In the genomic region with DNA sequence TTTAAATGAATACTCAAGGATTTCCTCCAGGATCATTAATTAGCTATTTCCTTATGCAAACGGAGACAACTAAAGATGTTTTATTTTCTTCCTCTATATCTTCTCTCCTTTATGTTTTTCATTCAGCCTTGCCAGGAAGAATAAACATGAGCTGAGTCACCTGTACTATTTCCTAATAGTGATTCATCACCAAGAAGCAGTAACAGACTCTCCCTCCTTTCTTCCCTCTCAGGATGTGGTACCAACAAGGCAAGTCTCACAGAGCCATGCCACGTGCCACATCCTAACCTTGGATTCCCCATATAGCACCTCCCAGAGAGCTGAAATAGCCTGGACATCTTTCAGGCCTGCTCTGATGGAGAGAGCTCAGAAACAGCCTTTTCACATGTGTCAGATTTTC, we compare ENCODE assay signal across 20 cellular contexts.
A peak's percentile ranks its signal among the peaks of the same experiment; 100 is the strongest.
DNase-seq lines count a peak whose midpoint lies in the region; ATAC-seq, FAIRE-seq and TF ChIP-seq lines count a peak whose summit lies in the region.
"Had no signal": no experiment of that assay in that cellular context is flagged by ENCODE, and none has a peak within 500 bp of the region (broad histone marks: within the 10 kb centered on the region; RNA-seq: fewer than 3 reads in every experiment).

No MANE protein-coding gene starts in this region.

- POLR2A ChIA-PET in Panc1 (lab: Charles Lee) = no interaction called here
- POLR2A ChIA-PET in endothelial cell of umbilical vein (lab: Charles Lee) = no interaction called here

- H3K27me3 ChIP-seq in DND-41 (ENCODE audit: insufficient read depth, low read length, poor library complexity) (no peaks in the 10 kb centered on the region), Panc1 (ENCODE audit: control insufficient read depth, insufficient read depth, low read length) (no peaks in the 10 kb centered on the region), endothelial cell of umbilical vein (ENCODE audit: control insufficient read depth in 2 of 2, insufficient read depth in 2 of 2, low read length in 2 of 2) (no peaks in the 10 kb centered on the region), aorta (ENCODE audit: control insufficient read depth in 1 of 2, insufficient read depth in 2 of 2, low read length in 1 of 2) (no peaks in the 10 kb centered on the region)
- H3K27me3 ChIP-seq: dorsolateral prefrontal cortex, pancreas had no signal

- dilution Hi-C loops in endothelial cell of umbilical vein (cut with MboI; ENCODE audit: extremely low pct_ligation_motif_present, low sequenced_read_pairs) = no loop called here

- no peaks in the 10 kb centered on the region for H3K9me3 ChIP-seq in DND-41 (ENCODE audit: insufficient read depth, low read length, severe bottlenecking)
- H3K9me3 ChIP-seq in Panc1 (ENCODE audit: control insufficient read depth, insufficient read depth, low read depth, low read length) = no peaks in the 10 kb centered on the region
- no peaks in the 10 kb centered on the region for H3K9me3 ChIP-seq in endothelial cell of umbilical vein (replicated peaks; ENCODE audit: control insufficient read depth, insufficient read depth, low read length)
- H3K9me3 ChIP-seq in aorta (ENCODE audit: control insufficient read depth, low read length) = no peaks in the 10 kb centered on the region
- H3K9me3 ChIP-seq: pancreas had no signal

- TF ChIP-seq CTCF in DND-41 (IDR thresholded peaks at IDR 0.05; ENCODE audit: borderline replicate concordance, extremely low read depth, low read length, poor library complexity, severe bottlenecking) (no peak), Panc1 (IDR thresholded peaks at IDR 0.05) (no peak), endothelial cell of umbilical vein (IDR thresholded peaks at IDR 0.05; ENCODE audit: extremely low read depth in 1 of 2, insufficient read depth in 1 of 2, low read depth in 1 of 2, low read length in 2 of 2) (no peak)

- intact Hi-C loops in Panc1 (cut with micrococcal nuclease; ENCODE audit: unreplicated experiment) (no loop called here), endothelial cell of umbilical vein (cut with micrococcal nuclease) (no loop called here), aorta (cut with DNase I) (no loop called here)

- ATAC-seq in DND-41 (ENCODE audit: insufficient read depth, low read depth) (peak; percentile 37; the same call in 1 of the 3 replicates), Panc1 (no peak), HG02642 (IDR thresholded peaks at IDR 0.05; ENCODE audit: poor library complexity, unreplicated experiment) (no peak), aorta (ENCODE audit: low FRiP score) (no peak), GM21423 (IDR thresholded peaks at IDR 0.05; ENCODE audit: unreplicated experiment) (no peak)
- ATAC-seq: naive thymus-derived CD4-positive, alpha-beta T cell; pancreas had no signal

- no peak overlapping the region for H3K4me2 ChIP-seq in DND-41 (ENCODE audit: insufficient read depth, low read length)
- H3K4me2 ChIP-seq in endothelial cell of umbilical vein (ENCODE audit: insufficient read depth, low read length) = no peak overlapping the region

- no peaks in the 10 kb centered on the region for H3K9me1 ChIP-seq in endothelial cell of umbilical vein (replicated peaks; ENCODE audit: control insufficient read depth, extremely low read depth, insufficient read depth, low read length)

- CTCF ChIA-PET in Panc1 (lab: Charles Lee) = no interaction called here
- CTCF ChIA-PET in endothelial cell of umbilical vein (lab: Charles Lee) = no interaction called here

- H3K9ac ChIP-seq in DND-41 (ENCODE audit: low read depth, low read length) (no peak overlapping the region), endothelial cell of umbilical vein (replicated peaks; ENCODE audit: extremely low read depth, insufficient read depth, low read length) (no peak overlapping the region)

- no peak overlapping the region for H2AFZ ChIP-seq in DND-41 (ENCODE audit: low read depth, low read length)
- H2AFZ ChIP-seq in endothelial cell of umbilical vein (ENCODE audit: low read depth, low read length) = no peak overlapping the region

- no peak for FAIRE-seq in endothelial cell of umbilical vein (lab: Jason Lieb, UNC)
- peak; percentile 43 for FAIRE-seq in islet of Langerhans (lab: Jason Lieb, UNC)
- FAIRE-seq: pancreas had no signal

- no peak overlapping the region for H3K27ac ChIP-seq in DND-41 (ENCODE audit: low read length)
- no peak overlapping the region for H3K27ac ChIP-seq in Panc1 (ENCODE audit: low read length)
- no peak overlapping the region for H3K27ac ChIP-seq in endothelial cell of umbilical vein (ENCODE audit: insufficient read depth, low read depth, low read length)
- H3K27ac ChIP-seq in aorta (ENCODE audit: low read depth in 1 of 2, low read length in 2 of 2) = no peak overlapping the region
- H3K27ac ChIP-seq: pancreas had no signal

- no peaks in the 10 kb centered on the region for H3K36me3 ChIP-seq in DND-41 (ENCODE audit: insufficient read depth, low read length)
- no peaks in the 10 kb centered on the region for H3K36me3 ChIP-seq in Panc1 (ENCODE audit: control insufficient read depth, insufficient read depth, low read length)
- H3K36me3 ChIP-seq in endothelial cell of umbilical vein (ENCODE audit: control insufficient read depth in 2 of 2, extremely low read depth in 1 of 2, insufficient read depth in 2 of 2, low read length in 2 of 2) = no peaks in the 10 kb centered on the region
- no peaks in the 10 kb centered on the region for H3K36me3 ChIP-seq in aorta (ENCODE audit: control insufficient read depth in 1 of 2, insufficient read depth in 2 of 2, low read length in 1 of 2)
- H3K36me3 ChIP-seq: pancreas had no signal

- H3K79me2 ChIP-seq in DND-41 (ENCODE audit: insufficient read depth, low read length) (no peaks in the 10 kb centered on the region), endothelial cell of umbilical vein (ENCODE audit: control insufficient read depth, insufficient read depth, low read length) (no peaks in the 10 kb centered on the region)

- H4K20me1 ChIP-seq in DND-41 (ENCODE audit: insufficient read depth, low read length) (no peaks in the 10 kb centered on the region), endothelial cell of umbilical vein (replicated peaks; ENCODE audit: control insufficient read depth, extremely low read depth, insufficient read depth, low read length) (no peaks in the 10 kb centered on the region)

- 56 to 69% methylated on average over 2 of the region's 2 CpGs for WGBS in aorta, 2 donors

- no peak for TF ChIP-seq POLR2A in endothelial cell of umbilical vein (IDR thresholded peaks at IDR 0.05; ENCODE audit: low read depth, low read length)

- H3K4me1 ChIP-seq in DND-41 (ENCODE audit: insufficient read depth, low read length) (no peaks in the 10 kb centered on the region), Panc1 (ENCODE audit: control insufficient read depth, insufficient read depth, low read length) (no peaks in the 10 kb centered on the region), endothelial cell of umbilical vein (ENCODE audit: control insufficient read depth, extremely low read depth, insufficient read depth, low read length) (peaks cover 6% of the 10 kb centered on the region), aorta (ENCODE audit: control insufficient read depth in 1 of 2, insufficient read depth in 2 of 2, low read length in 2 of 2) (no peaks in the 10 kb centered on the region)
- H3K4me1 ChIP-seq: pancreas had no signal

- in situ Hi-C loops in Panc1 (cut with HindIII; ENCODE audit: low pct_unique_long_range_greater_than_20kb, low sequenced_read_pairs) = no loop called here

- H3K4me3 ChIP-seq in DND-41 (ENCODE audit: low read depth in 1 of 2, low read length in 2 of 2) (no peak overlapping the region), Panc1 (ENCODE audit: low read depth in 2 of 2, low read length in 2 of 2) (no peak overlapping the region), endothelial cell of umbilical vein (replicated peaks in 1 of 3; ENCODE audit: insufficient read depth in 1 of 3, low read depth in 1 of 3, low read length in 3 of 3) (no peak overlapping the region), aorta (ENCODE audit: low read length in 2 of 2) (no peak overlapping the region)
- H3K4me3 ChIP-seq: dorsolateral prefrontal cortex, pancreas had no signal

- BruUV-seq in Panc1 (replicated peaks; lab: Mats Ljungman, UMichigan) = no TSS peak
- BruUV-seq in endothelial cell of umbilical vein (replicated peaks; lab: Mats Ljungman, UMichigan) = no TSS peak

- no peak for DNase-seq in DND-41
- DNase-seq in Panc1 (ENCODE audit: low read depth, low spot score) = peak; percentile 1
- peak; percentile 14 for DNase-seq in endothelial cell of umbilical vein (ENCODE audit: low read depth, low spot score)
- no peak for DNase-seq in mucosa of gallbladder (ENCODE audit: low spot score)
- DNase-seq in aorta = no peak
- DNase-seq: activated CD4-positive, alpha-beta T cell treated with anti-CD3 and anti-CD28 coated beads for 48 hours; activated CD8-positive, alpha-beta memory T cell treated with anti-CD3 and anti-CD28 coated beads, Interleukin-2, amount 50 U/mL, for 48 hours; activated gamma-delta T cell treated with Interleukin-2 at 50 U/mL for 16 hours; CD4-positive, alpha-beta memory T cell; dorsolateral prefrontal cortex; foreskin melanocyte; naive thymus-derived CD4-positive, alpha-beta T cell; NCI-H1930; NCI-H510A treated with DMSO at 0.1 percent for 48 hours; pancreas; stimulated activated CD4-positive, alpha-beta T cell treated with anti-CD3 and anti-CD28 coated beads, Interleukin-4, amount 100 ng/mL, for 4 hours; stimulated activated CD8-positive, alpha-beta memory T cell treated with anti-CD3 and anti-CD28 coated beads, Interleukin-4, amount 100 ng/mL, for 48 hours had no signal

TF ChIP-seq in endothelial cell of umbilical vein, 7 proteins besides CTCF, POLR2A, EP300 and RAD21:
- TF ChIP-seq EZH2 (IDR thresholded peaks at IDR 0.05; ENCODE audit: borderline replicate concordance, low read depth, low read length, severe bottlenecking) = no peak
- TF ChIP-seq JUN (IDR thresholded peaks at IDR 0.05; ENCODE audit: borderline replicate concordance, insufficient read depth, insufficient read length, low read depth) = peak; percentile 27
- TF ChIP-seq GATA2 (IDR thresholded peaks at IDR 0.05; ENCODE audit: insufficient read depth, insufficient read length, low read depth, low read length) = no peak
- TF ChIP-seq, protein P1, sequence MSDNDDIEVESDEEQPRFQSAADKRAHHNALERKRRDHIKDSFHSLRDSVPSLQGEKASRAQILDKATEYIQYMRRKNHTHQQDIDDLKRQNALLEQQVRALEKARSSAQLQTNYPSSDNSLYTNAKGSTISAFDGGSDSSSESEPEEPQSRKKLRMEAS (IDR thresholded peaks at IDR 0.05; ENCODE audit: insufficient read depth, insufficient read length) = no peak
- no peak for TF ChIP-seq POLR2AphosphoS5 (IDR thresholded peaks at IDR 0.05; ENCODE audit: insufficient read depth, low read depth, low read length)
- TF ChIP-seq FOS (IDR thresholded peaks at IDR 0.05; ENCODE audit: borderline replicate concordance, insufficient read depth, low read length) = peak; percentile 53
- no peak for TF ChIP-seq MYC (IDR thresholded peaks at IDR 0.05; ENCODE audit: low read depth, low read length)

Comparison
In these comparisons a context has a peak if more than half of its experiments do, and no peak if none do; other contexts are left out.
1. DNase-seq: peak in Panc1 (single experiment) and endothelial cell of umbilical vein (single experiment); none in DND-41 (single experiment), mucosa of gallbladder (single experiment) and aorta (0 of 2).